In genomic region chr15:75138016-75138999, GRCh38 we compare ENCODE assay signal across 1 cellular context.
TF ChIP-seq lines count a peak whose summit lies in the region.

No MANE protein-coding gene starts in this region.

TF ChIP-seq in HepG2, 621 proteins besides CTCF, POLR2A, EP300 and RAD21 (continued from another document):
- TF ChIP-seq TFDP2 (CRISPR knock-in tag; IDR thresholded peaks at IDR 0.05) (no peak), NFIC (IDR thresholded peaks at IDR 0.05; ENCODE audit: low read length) (no peak), KDM5B (CRISPR knock-in tag; IDR thresholded peaks at IDR 0.05; ENCODE audit: borderline replicate concordance) (0 out of 2 replicates have a peak, but pooled peaks have one; percentile 42), E2F2 (CRISPR knock-in tag; IDR thresholded peaks at IDR 0.05; ENCODE audit: borderline replicate concordance) (no peak), ZNF335 (CRISPR knock-in tag; IDR thresholded peaks at IDR 0.05) (no peak), EEA1 (CRISPR knock-in tag; IDR thresholded peaks at IDR 0.05; ENCODE audit: borderline replicate concordance) (no peak), ZNF30 (CRISPR knock-in tag; IDR thresholded peaks at IDR 0.05) (0 out of 2 replicates have a peak, but pooled peaks have one; percentile 44), TAF15 (IDR thresholded peaks at IDR 0.05; ENCODE audit: low read depth, low read length, poor library complexity, severe bottlenecking) (no peak), ZSCAN9 (CRISPR knock-in tag; IDR thresholded peaks at IDR 0.05; ENCODE audit: borderline replicate concordance) (no peak), ZNF558 (CRISPR knock-in tag; IDR thresholded peaks at IDR 0.05; ENCODE audit: borderline replicate concordance) (no peak), E2F5 (CRISPR knock-in tag; conservative IDR thresholded peaks at IDR 0.05) (no peak), RORA (CRISPR knock-in tag; IDR thresholded peaks at IDR 0.05) (no peak), ZBTB43 (CRISPR knock-in tag; conservative IDR thresholded peaks at IDR 0.05) (no peak), ZNF296 (CRISPR knock-in tag; conservative IDR thresholded peaks at IDR 0.05) (0 out of 2 replicates have a peak, but pooled peaks have one; percentile 26), ATF5 (CRISPR knock-in tag; IDR thresholded peaks at IDR 0.05; ENCODE audit: low read depth) (no peak), MAX (IDR thresholded peaks at IDR 0.05) (0 out of 2 replicates have a peak, but pooled peaks have one; percentile 7), NR2C2 (CRISPR knock-in tag; IDR thresholded peaks at IDR 0.05; ENCODE audit: borderline replicate concordance) (no peak), HNRNPH1 (optimal IDR thresholded peaks at IDR 0.05; ENCODE audit: low read depth, low read length) (no peak), PHF21A (CRISPR knock-in tag; IDR thresholded peaks at IDR 0.05) (peak; percentile 43; the same call in 1 of the 2 replicates), KMT2A (CRISPR knock-in tag; IDR thresholded peaks at IDR 0.05) (0 out of 2 replicates have a peak, but pooled peaks have one; percentile 12), ZMYM4 (CRISPR knock-in tag; IDR thresholded peaks at IDR 0.05) (0 out of 2 replicates have a peak, but pooled peaks have one; percentile 58), HOXA3 (CRISPR knock-in tag; IDR thresholded peaks at IDR 0.05) (0 out of 2 replicates have a peak, but pooled peaks have one; percentile 4), NCOA1 (CRISPR knock-in tag; IDR thresholded peaks at IDR 0.05) (no peak; the same call in 1 of the 2 replicates), CSRNP2 (CRISPR knock-in tag; conservative IDR thresholded peaks at IDR 0.05; ENCODE audit: low read depth) (no peak), ZNF263 (CRISPR knock-in tag; IDR thresholded peaks at IDR 0.05) (peak; percentile 17; the same call in 1 of the 2 replicates), SOX13 (IDR thresholded peaks at IDR 0.05) (no peak), SOX13 (CRISPR knock-in tag; conservative IDR thresholded peaks at IDR 0.05 in 1 of 2, IDR thresholded peaks at IDR 0.05 in 1 of 2) (0 out of 4 replicates have a peak, but pooled peaks of 1 of the 2 experiments have one; percentile 3), SPEN (CRISPR knock-in tag; IDR thresholded peaks at IDR 0.05; ENCODE audit: low read depth) (no peak), ZNF432 (CRISPR knock-in tag; IDR thresholded peaks at IDR 0.05; ENCODE audit: borderline replicate concordance) (no peak), NFATC3 (CRISPR knock-in tag; IDR thresholded peaks at IDR 0.05) (no peak), PHF20 (CRISPR knock-in tag; IDR thresholded peaks at IDR 0.05) (no peak), ZFX (CRISPR knock-in tag; IDR thresholded peaks at IDR 0.05; ENCODE audit: low read depth) (peak; percentile 6; the same call in 1 of the 2 replicates), PITX1 (CRISPR knock-in tag; IDR thresholded peaks at IDR 0.05) (0 out of 2 replicates have a peak, but pooled peaks have one; percentile 22)
- TF ChIP-seq, protein P1, sequence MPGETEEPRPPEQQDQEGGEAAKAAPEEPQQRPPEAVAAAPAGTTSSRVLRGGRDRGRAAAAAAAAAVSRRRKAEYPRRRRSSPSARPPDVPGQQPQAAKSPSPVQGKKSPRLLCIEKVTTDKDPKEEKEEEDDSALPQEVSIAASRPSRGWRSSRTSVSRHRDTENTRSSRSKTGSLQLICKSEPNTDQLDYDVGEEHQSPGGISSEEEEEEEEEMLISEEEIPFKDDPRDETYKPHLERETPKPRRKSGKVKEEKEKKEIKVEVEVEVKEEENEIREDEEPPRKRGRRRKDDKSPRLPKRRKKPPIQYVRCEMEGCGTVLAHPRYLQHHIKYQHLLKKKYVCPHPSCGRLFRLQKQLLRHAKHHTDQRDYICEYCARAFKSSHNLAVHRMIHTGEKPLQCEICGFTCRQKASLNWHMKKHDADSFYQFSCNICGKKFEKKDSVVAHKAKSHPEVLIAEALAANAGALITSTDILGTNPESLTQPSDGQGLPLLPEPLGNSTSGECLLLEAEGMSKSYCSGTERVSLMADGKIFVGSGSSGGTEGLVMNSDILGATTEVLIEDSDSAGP (CRISPR knock-in tag; IDR thresholded peaks at IDR 0.05; ENCODE audit: borderline replicate concordance): peak; percentile 14; the same call in 1 of the 2 replicates
- TF ChIP-seq, protein P2, sequence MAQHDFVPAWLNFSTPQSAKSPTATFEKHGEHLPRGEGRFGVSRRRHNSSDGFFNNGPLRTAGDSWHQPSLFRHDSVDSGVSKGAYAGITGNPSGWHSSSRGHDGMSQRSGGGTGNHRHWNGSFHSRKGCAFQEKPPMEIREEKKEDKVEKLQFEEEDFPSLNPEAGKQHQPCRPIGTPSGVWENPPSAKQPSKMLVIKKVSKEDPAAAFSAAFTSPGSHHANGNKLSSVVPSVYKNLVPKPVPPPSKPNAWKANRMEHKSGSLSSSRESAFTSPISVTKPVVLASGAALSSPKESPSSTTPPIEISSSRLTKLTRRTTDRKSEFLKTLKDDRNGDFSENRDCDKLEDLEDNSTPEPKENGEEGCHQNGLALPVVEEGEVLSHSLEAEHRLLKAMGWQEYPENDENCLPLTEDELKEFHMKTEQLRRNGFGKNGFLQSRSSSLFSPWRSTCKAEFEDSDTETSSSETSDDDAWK (CRISPR knock-in tag; IDR thresholded peaks at IDR 0.05): 0 out of 2 replicates have a peak, but pooled peaks have one; percentile 91
- TF ChIP-seq, protein P3, sequence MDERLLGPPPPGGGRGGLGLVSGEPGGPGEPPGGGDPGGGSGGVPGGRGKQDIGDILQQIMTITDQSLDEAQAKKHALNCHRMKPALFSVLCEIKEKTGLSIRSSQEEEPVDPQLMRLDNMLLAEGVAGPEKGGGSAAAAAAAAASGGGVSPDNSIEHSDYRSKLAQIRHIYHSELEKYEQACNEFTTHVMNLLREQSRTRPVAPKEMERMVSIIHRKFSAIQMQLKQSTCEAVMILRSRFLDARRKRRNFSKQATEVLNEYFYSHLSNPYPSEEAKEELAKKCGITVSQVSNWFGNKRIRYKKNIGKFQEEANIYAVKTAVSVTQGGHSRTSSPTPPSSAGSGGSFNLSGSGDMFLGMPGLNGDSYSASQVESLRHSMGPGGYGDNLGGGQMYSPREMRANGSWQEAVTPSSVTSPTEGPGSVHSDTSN (CRISPR knock-in tag; IDR thresholded peaks at IDR 0.05): no peak
- TF ChIP-seq, protein P4, sequence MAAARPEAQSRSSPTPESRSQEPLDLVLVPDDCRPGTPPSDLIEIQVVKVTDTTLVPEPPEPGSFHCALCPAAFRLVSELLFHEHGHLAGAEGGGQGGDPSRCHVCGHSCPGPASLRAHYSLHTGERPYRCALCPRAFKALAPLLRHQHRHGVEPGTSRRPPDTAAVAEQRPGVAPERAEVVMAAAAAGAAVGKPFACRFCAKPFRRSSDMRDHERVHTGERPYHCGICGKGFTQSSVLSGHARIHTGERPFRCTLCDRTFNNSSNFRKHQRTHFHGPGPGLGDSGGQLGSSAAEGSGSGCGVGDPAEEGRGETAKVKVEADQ (CRISPR knock-in tag; IDR thresholded peaks at IDR 0.05; ENCODE audit: borderline replicate concordance): no peak
- TF ChIP-seq, protein P5, sequence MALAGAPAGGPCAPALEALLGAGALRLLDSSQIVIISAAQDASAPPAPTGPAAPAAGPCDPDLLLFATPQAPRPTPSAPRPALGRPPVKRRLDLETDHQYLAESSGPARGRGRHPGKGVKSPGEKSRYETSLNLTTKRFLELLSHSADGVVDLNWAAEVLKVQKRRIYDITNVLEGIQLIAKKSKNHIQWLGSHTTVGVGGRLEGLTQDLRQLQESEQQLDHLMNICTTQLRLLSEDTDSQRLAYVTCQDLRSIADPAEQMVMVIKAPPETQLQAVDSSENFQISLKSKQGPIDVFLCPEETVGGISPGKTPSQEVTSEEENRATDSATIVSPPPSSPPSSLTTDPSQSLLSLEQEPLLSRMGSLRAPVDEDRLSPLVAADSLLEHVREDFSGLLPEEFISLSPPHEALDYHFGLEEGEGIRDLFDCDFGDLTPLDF (CRISPR knock-in tag; IDR thresholded peaks at IDR 0.05): no peak
- TF ChIP-seq, protein P6, sequence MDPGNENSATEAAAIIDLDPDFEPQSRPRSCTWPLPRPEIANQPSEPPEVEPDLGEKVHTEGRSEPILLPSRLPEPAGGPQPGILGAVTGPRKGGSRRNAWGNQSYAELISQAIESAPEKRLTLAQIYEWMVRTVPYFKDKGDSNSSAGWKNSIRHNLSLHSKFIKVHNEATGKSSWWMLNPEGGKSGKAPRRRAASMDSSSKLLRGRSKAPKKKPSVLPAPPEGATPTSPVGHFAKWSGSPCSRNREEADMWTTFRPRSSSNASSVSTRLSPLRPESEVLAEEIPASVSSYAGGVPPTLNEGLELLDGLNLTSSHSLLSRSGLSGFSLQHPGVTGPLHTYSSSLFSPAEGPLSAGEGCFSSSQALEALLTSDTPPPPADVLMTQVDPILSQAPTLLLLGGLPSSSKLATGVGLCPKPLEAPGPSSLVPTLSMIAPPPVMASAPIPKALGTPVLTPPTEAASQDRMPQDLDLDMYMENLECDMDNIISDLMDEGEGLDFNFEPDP (CRISPR knock-in tag; conservative IDR thresholded peaks at IDR 0.05): 0 out of 2 replicates have a peak, but pooled peaks have one; percentile 71
